ENCODE assay signal across 8 cellular contexts in the genomic region with DNA sequence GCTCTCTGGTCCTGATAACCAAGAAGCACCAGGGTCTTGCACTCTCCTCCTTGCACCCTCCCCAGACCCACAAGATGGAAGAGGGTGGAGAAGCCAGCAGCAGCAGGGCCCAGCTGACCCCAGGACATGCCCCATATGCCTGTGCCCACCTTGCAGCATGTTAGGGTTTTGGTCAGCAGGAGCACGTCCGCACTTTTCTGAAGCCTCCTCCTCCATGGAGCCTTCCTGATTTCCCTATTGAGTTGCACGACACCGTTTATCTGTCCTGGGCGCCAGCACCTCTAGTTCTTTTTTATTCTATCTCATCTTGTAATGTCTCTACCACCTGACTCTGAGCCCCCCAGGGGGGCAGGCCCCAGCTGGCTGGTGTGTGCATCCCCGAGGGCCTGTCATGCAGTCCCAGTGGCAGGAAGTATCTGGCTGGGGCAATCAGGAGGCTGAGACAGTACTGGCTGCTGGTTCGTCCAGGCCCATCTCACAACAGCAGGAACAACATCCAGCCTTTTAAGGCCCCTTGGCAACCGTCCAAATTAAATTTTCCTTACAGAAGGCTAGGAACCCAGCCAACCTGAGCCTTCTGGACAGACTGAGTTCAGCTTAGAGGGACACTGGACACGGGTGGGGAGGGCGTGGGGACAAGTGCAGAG. TPM values are rescaled to one million over a fixed set of nuclear protein-coding genes. Genes with fewer than 3 reads are reported as not detected.
A peak's percentile ranks its signal among the peaks of the same experiment; 100 is the strongest.
DNase-seq lines count a peak whose midpoint lies in the region; ATAC-seq and TF ChIP-seq lines count a peak whose summit lies in the region.

No MANE protein-coding gene starts in this region.

- no peak for TF ChIP-seq POLR2A in prostate gland (IDR thresholded peaks at IDR 0.05)

- no peak for ATAC-seq in HG02970 (IDR thresholded peaks at IDR 0.05; ENCODE audit: low FRiP score, unreplicated experiment)

- intact Hi-C loops in prostate gland (cut with DNase I), result loop anchor here (5.0 kb wide), 2 partner anchors 38 to 42 kb away; a partner anchor contains a TSS

- 33% methylated on average over 10 of the region's 10 CpGs for WGBS in prostate gland

- H3K4me3 ChIP-seq in fibroblast of the aortic adventitia (ENCODE audit: low read depth, low read length) (no peak overlapping the region), prostate gland (no peak overlapping the region)

- no peaks in the 10 kb centered on the region for H3K36me3 ChIP-seq in prostate gland

- no peaks in the 10 kb centered on the region for H3K27me3 ChIP-seq in prostate gland (replicated peaks; ENCODE audit: insufficient read depth)

- no peak for TF ChIP-seq CTCF in fibroblast of the aortic adventitia (IDR thresholded peaks at IDR 0.05; ENCODE audit: insufficient read depth, low read length)
- TF ChIP-seq CTCF in prostate gland (IDR thresholded peaks at IDR 0.05), result no peak
- no peak for TF ChIP-seq CTCF in GM10248 (IDR thresholded peaks at IDR 0.05; ENCODE audit: control extremely low read depth, extremely low read depth, low read depth, missing control alignments)

- peak; percentile 39 for DNase-seq in DMS53 treated with DMSO at 0.1 percent for 48 hours (lab: John Stamatoyannopoulos, UW; ENCODE audit: unreplicated experiment)
- peak; percentile 47 for DNase-seq in NCI-H748 treated with DMSO at 0.1 percent for 48 hours (lab: John Stamatoyannopoulos, UW)
- peak; percentile 88 for DNase-seq in fibroblast of the aortic adventitia (ENCODE audit: low read depth)
- DNase-seq in prostate gland (ENCODE audit: low spot score), result peak; percentile 89
- no peak for DNase-seq in GM10248 (ENCODE audit: extremely low spot score)
- no peak for DNase-seq in NOMO-1 treated with dmso at 0.1 percent for 144 hours (lab: John Stamatoyannopoulos, UW; ENCODE audit: unreplicated experiment)
- no peak for DNase-seq in COLO829 (ENCODE audit: low spot score)

- H3K27ac ChIP-seq in prostate gland, result peak overlapping the region; percentile 66 to 84

- H3K4me1 ChIP-seq in prostate gland (replicated peaks), result peaks cover 71% of the 10 kb centered on the region

- POLR2A ChIA-PET in GM10248 (lab: Yijun Ruan, JAX), result no interaction called here

- CTCF ChIA-PET in GM10248 (lab: Yijun Ruan, JAX), result interaction anchor here (1.2 kb wide), 1 partner anchor 17 kb away, joined by 4 read pairs; no protein-coding TSS in a partner anchor

- H3K9me3 ChIP-seq in prostate gland, result no peaks in the 10 kb centered on the region

RNA-seq across cellular contexts. Expression of a gene that starts 39.6 kb away (rescaled TPM):
- total RNA-seq in fibroblast of the aortic adventitia (ENCODE audit: low replicate concordance) (2.9 and 3.4 TPM in 2 replicates), prostate gland (10 to 100 TPM; 35.1 to 47.2 TPM)

Comparison
In these comparisons a context has a peak if more than half of its experiments do, and no peak if none do; other contexts are left out.
1. DNase-seq: peak in DMS53 treated with DMSO at 0.1 percent for 48 hours (single experiment), NCI-H748 treated with DMSO at 0.1 percent for 48 hours (single experiment), fibroblast of the aortic adventitia (single experiment) and prostate gland (single experiment); none in GM10248 (single experiment), NOMO-1 treated with dmso at 0.1 percent for 144 hours (single experiment) and COLO829 (single experiment).